9 cellular contexts compared by ENCODE assay signal in genomic region chr1:156117414-156118174, GRCh38. TPM values are rescaled to one million over a fixed set of nuclear protein-coding genes. Genes with fewer than 3 reads are reported as not detected.
DNase-seq lines count a peak whose midpoint lies in the region; ATAC-seq and TF ChIP-seq lines count a peak whose summit lies in the region.
"Had no signal": no experiment of that assay in that cellular context is flagged by ENCODE, and none has a peak within 500 bp of the region (broad histone marks: within the 10 kb centered on the region; RNA-seq: fewer than 3 reads in every experiment).

No MANE protein-coding gene starts in this region.

- H3K27ac Mint-ChIP-seq in stimulated activated naive B cell treated with anti-CD40 and anti-IgM and Interleukin-4, amounts not matched to agents 10 μg/mL and 1 μg/mL and 100 μg/mL, for 72 hours, result no peak overlapping the region

- 26 to 37% methylated on average over 13 of the region's 13 CpGs for WGBS in esophagus, 2 donors
- 42% methylated on average over 13 of the region's 13 CpGs for WGBS in prostate gland

- POLR2A ChIA-PET in BJ (lab: Charles Lee), result interaction anchor here (0.8 to 1.6 kb wide), 3 partner anchors 11 to 14 kb away, joined by 3 to 8 read pairs (median 7); no protein-coding TSS in a partner anchor

- H3K27me3 ChIP-seq in BJ (ENCODE audit: control insufficient read depth, insufficient read depth, low read length) (no peaks in the 10 kb centered on the region), SJSA1 (replicated peaks) (no peaks in the 10 kb centered on the region), esophagus (ENCODE audit: control insufficient read depth in 1 of 2, insufficient read depth in 2 of 2, low read length in 2 of 2) (no peaks in the 10 kb centered on the region), prostate gland (replicated peaks; ENCODE audit: insufficient read depth) (no peaks in the 10 kb centered on the region)

- H3K4me3 Mint-ChIP-seq in stimulated activated naive B cell treated with anti-CD40 and anti-IgM and Interleukin-4, amounts not matched to agents 10 μg/mL and 1 μg/mL and 100 μg/mL, for 72 hours, result peak overlapping the region in 1 of 2 donors; percentile 32

- H3K27ac ChIP-seq in SJSA1 (no peak overlapping the region), esophagus (ENCODE audit: low read depth in 2 of 2, low read length in 1 of 2) (peak overlapping the region; percentile 85 to 94), prostate gland (peak overlapping the region; percentile 79 to 92)

- peaks cover 4% of the 10 kb centered on the region for H3K36me3 ChIP-seq in BJ (ENCODE audit: control insufficient read depth, insufficient read depth, low read length)
- peaks cover 67% of the 10 kb centered on the region for H3K36me3 ChIP-seq in SJSA1
- no peaks in the 10 kb centered on the region for H3K36me3 ChIP-seq in esophagus (ENCODE audit: control insufficient read depth in 2 of 2, insufficient read depth in 2 of 2, low read length in 1 of 2)
- no peaks in the 10 kb centered on the region for H3K36me3 ChIP-seq in prostate gland

- no peaks in the 10 kb centered on the region for H3K9me3 ChIP-seq in SJSA1 (replicated peaks)
- no peaks in the 10 kb centered on the region for H3K9me3 ChIP-seq in esophagus (ENCODE audit: control insufficient read depth in 2 of 2, insufficient read depth in 1 of 2, low read depth in 1 of 2, low read length in 1 of 2)
- H3K9me3 ChIP-seq in prostate gland, result no peaks in the 10 kb centered on the region

- intact Hi-C loops in prostate gland (cut with DNase I), result no loop called here
- intact Hi-C loops in posterior cingulate gyrus (cut with DNase I), result no loop called here

- H3K27me3 Mint-ChIP-seq in stimulated activated naive B cell treated with anti-CD40 and anti-IgM and Interleukin-4, amounts not matched to agents 10 μg/mL and 1 μg/mL and 100 μg/mL, for 72 hours, result peaks cover 0 to 15% of the 10 kb centered on the region in 2 donors

- no peak for ATAC-seq in stimulated activated naive B cell treated with anti-CD40 and anti-IgM and Interleukin-4, amounts not matched to agents 10 μg/mL and 1 μg/mL and 100 μg/mL, for 72 hours (replicated peaks)
- ATAC-seq in HG03469 (IDR thresholded peaks at IDR 0.05; ENCODE audit: unreplicated experiment), result no peak

- H3K4me3 ChIP-seq in BJ (ENCODE audit: low read depth, low read length) (peak overlapping the region; percentile 100), SJSA1 (peak overlapping the region; percentile 95; the same call in 1 of the 2 replicates), esophagus (ENCODE audit: low read depth in 1 of 2, low read length in 2 of 2) (peak overlapping the region; percentile 21 to 41), prostate gland (peak overlapping the region; percentile 1 to 18)

- peaks cover 16 to 28% of the 10 kb centered on the region in 2 donors for H3K36me3 Mint-ChIP-seq in stimulated activated naive B cell treated with anti-CD40 and anti-IgM and Interleukin-4, amounts not matched to agents 10 μg/mL and 1 μg/mL and 100 μg/mL, for 72 hours

- CTCF ChIA-PET in BJ (lab: Yijun Ruan, JAX), result interaction anchor here (1.7 to 33.9 kb wide), 3 partner anchors 12 to 108 kb away, joined by 3 to 983 read pairs (median 113); no protein-coding TSS in a partner anchor

- DNase-seq in BJ (ENCODE audit: low read depth) (no peak), SJSA1 (ENCODE audit: low read depth in 1 of 2, low spot score in 2 of 2) (no peak), prostate gland (ENCODE audit: low spot score) (no peak), posterior cingulate gyrus (no peak)
- DNase-seq in effector CD8-positive, alpha-beta T cell (lab: John Stamatoyannopoulos, UW), result no peak
- DNase-seq in stimulated activated naive B cell treated with anti-CD40 and anti-IgM and Interleukin-4, amounts not matched to agents 10 μg/mL and 1 μg/mL and 100 μg/mL, for 72 hours, result no peak
- DNase-seq: activated CD4-positive, alpha-beta T cell treated with anti-CD3 and anti-CD28 coated beads, Interleukin-2, amount 50 U/mL, for 4 hours had no signal

- peaks cover 49 to 69% of the 10 kb centered on the region in 2 donors for H3K4me1 Mint-ChIP-seq in stimulated activated naive B cell treated with anti-CD40 and anti-IgM and Interleukin-4, amounts not matched to agents 10 μg/mL and 1 μg/mL and 100 μg/mL, for 72 hours

- H3K4me1 ChIP-seq in SJSA1 (replicated peaks) (peaks cover 78% of the 10 kb centered on the region), esophagus (ENCODE audit: control insufficient read depth in 2 of 2, insufficient read depth in 2 of 2, low read length in 1 of 2) (peaks cover 0 to 27% of the 10 kb centered on the region in 2 donors), prostate gland (replicated peaks) (peaks cover 51% of the 10 kb centered on the region)

- TF ChIP-seq CTCF in BJ (IDR thresholded peaks at IDR 0.05; ENCODE audit: insufficient read depth, low read depth, low read length) (no peak), prostate gland (IDR thresholded peaks at IDR 0.05) (no peak)

- H3K9me3 Mint-ChIP-seq in stimulated activated naive B cell treated with anti-CD40 and anti-IgM and Interleukin-4, amounts not matched to agents 10 μg/mL and 1 μg/mL and 100 μg/mL, for 72 hours, result no peaks in the 10 kb centered on the region

- no peak for TF ChIP-seq POLR2A in prostate gland (IDR thresholded peaks at IDR 0.05)

RNA-seq across cellular contexts. Expression of gene LMNA, which starts 3.1 kb away (rescaled TPM):
- 537 and 840 TPM in 2 replicates for polyA plus RNA-seq in BJ (2011; rRNA removed)
- polyA minus RNA-seq in BJ (2011; rRNA and poly(A)+ RNA removed), result 412 and 437 TPM in 2 replicates
- total RNA-seq in SJSA1 (2014; rRNA removed; shearing (Covaris generic)), result 944 and 992 TPM in 2 replicates
- 100 to 1,000 TPM; 183 to 230 TPM for polyA plus RNA-seq in esophagus
- total RNA-seq in prostate gland, result 100 to 1,000 TPM; 227 to 265 TPM

RNA-seq across cellular contexts. Expression of gene MEX3A, which starts 35.3 kb away (rescaled TPM):
- polyA plus RNA-seq in BJ (2011; rRNA removed) (1.9 TPM in 2 replicates), esophagus (under 1 TPM; 0.36 to 0.59 TPM)
- 1.8 and 2.4 TPM in 2 replicates for polyA minus RNA-seq in BJ (2011; rRNA and poly(A)+ RNA removed)
- total RNA-seq in SJSA1 (2014; rRNA removed; shearing (Covaris generic)), result 0.13 and 1.1 TPM in 2 replicates
- 1 to 10 TPM; 3.3 to 5.7 TPM for total RNA-seq in prostate gland

RNA-seq across cellular contexts. Expression of gene SEMA4A, which starts 35.8 kb away (rescaled TPM):
- polyA plus RNA-seq in BJ (2011; rRNA removed), result 0.49 and 0.77 TPM in 2 replicates
- 0.19 and 0.82 TPM in 2 replicates for polyA minus RNA-seq in BJ (2011; rRNA and poly(A)+ RNA removed)
- total RNA-seq in SJSA1 (2014; rRNA removed; shearing (Covaris generic)), result 0.16 and 1.8 TPM in 2 replicates
- polyA plus RNA-seq in esophagus, result 10 to 100 TPM; 23.8 to 24.9 TPM
- total RNA-seq in prostate gland, result 10 to 100 TPM; 22.9 to 44.9 TPM

RNA-seq across cellular contexts. Expression of gene RAB25, which starts 56.6 kb away (rescaled TPM):
- polyA plus RNA-seq in BJ (2011; rRNA removed), result not detected in 2 replicates
- polyA minus RNA-seq in BJ (2011; rRNA and poly(A)+ RNA removed), result not detected in 2 replicates
- not detected in 2 replicates for total RNA-seq in SJSA1 (2014; rRNA removed; shearing (Covaris generic))
- 100 to 1,000 TPM; 470 to 576 TPM for polyA plus RNA-seq in esophagus
- 100 to 1,000 TPM in 1 of 2 donors, 10 to 100 TPM in 1; 33.5 to 100 TPM for total RNA-seq in prostate gland

Comparison
In these comparisons a context has a peak if more than half of its experiments do, and no peak if none do; other contexts are left out.
1. H3K4me3 ChIP-seq: peak in every context shown above with its lines; median percentile 100 in BJ; 95 in SJSA1; 31 in esophagus; 10 in prostate gland.